ENCODE assay signal across 8 cellular contexts in the genomic region with DNA sequence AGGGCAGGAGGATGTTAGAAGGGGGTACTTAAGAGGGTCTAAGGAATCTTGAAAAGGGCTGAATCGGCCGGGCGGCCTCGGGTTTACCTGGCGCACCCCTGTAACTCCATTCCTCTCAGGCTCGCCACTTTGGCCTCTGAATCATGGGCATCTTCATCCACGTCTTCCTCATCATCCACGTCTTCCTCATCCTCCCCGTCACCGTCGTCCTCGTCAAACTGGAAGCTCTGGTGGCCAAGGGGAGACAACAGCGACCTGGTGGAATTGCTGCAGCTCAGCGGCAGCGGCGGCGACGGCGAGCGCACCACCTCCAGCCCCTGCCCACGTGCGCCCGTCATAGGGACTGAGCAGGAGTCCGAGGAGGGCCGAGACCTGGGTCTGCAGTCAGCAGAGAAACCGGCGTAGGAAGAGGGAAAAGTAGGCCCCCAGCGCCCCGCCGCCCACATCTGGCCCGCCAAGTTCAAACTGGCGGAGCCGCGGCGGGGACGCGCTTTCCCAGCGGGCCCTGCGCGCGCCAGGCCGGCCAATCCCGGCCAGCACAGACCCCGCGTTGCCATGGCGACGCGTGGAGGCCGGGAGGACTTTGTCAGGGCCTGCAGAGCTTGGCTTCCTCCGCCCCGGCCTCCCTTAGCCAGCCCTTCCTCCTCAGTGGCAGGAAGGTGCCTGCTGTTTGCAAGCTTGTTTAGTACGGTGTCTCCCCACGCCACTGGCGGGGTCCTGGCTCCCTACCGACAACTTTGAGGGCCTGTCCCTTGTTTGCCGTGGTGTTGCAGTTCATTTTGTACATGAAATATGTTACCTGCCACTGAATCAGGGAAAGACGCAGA. TPM values are rescaled to one million over a fixed set of nuclear protein-coding genes. Genes with fewer than 3 reads are reported as not detected.
DNase-seq lines count a peak whose midpoint lies in the region; ATAC-seq and TF ChIP-seq lines count a peak whose summit lies in the region.

A gene with protein sequence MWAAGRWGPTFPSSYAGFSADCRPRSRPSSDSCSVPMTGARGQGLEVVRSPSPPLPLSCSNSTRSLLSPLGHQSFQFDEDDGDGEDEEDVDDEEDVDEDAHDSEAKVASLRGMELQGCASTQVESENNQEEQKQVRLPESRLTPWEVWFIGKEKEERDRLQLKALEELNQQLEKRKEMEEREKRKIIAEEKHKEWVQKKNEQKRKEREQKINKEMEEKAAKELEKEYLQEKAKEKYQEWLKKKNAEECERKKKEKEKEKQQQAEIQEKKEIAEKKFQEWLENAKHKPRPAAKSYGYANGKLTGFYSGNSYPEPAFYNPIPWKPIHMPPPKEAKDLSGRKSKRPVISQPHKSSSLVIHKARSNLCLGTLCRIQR (minus strand): TSS at position 467 of the 827 bp plus-strand sequence. CDS start 21 bp downstream, at position 446.

- H4K20me1 ChIP-seq in fibroblast of lung (ENCODE audit: control insufficient read depth, extremely low read depth, insufficient read depth, low read length), result no peaks in the 10 kb centered on the region

- no peaks in the 10 kb centered on the region for H3K27me3 ChIP-seq in fibroblast of lung (ENCODE audit: control insufficient read depth, insufficient read depth, low read length)

- peak within 1 kb of the TSS; percentile 98 for H2AFZ ChIP-seq in fibroblast of lung (ENCODE audit: low read length)

- H3K36me3 Mint-ChIP-seq in naive thymus-derived CD8-positive, alpha-beta T cell, result no peaks in the 10 kb centered on the region
- no peaks in the 10 kb centered on the region for H3K36me3 Mint-ChIP-seq in stimulated activated memory B cell treated with anti-CD40 and anti-IgM and Interleukin-4, amounts not matched to agents 10 μg/mL and 1 μg/mL and 100 μg/mL, for 72 hours

- peak within 1 kb of the TSS; percentile 97 for H3K4me2 ChIP-seq in fibroblast of lung (ENCODE audit: extremely low read depth, insufficient read depth, low read length)

- DNase-seq in EL (peak; percentile 95), H4 (ENCODE audit: low spot score) (peak; percentile 93), LHCN-M2 (ENCODE audit: low read depth) (peak; percentile 89), RPMI8226 (peak; percentile 94), fibroblast of lung (ENCODE audit: low read depth in 2 of 2) (peak; percentile 91 to 93)
- peak; percentile 70 to 79 for DNase-seq in activated T-helper 1 cell treated with anti-CD3 and anti-CD28 coated beads, Interleukin-2, amount 50 U/mL, for 16 hours (ENCODE audit: low read depth in 1 of 2, low spot score in 1 of 2)
- DNase-seq in naive thymus-derived CD8-positive, alpha-beta T cell, result peak; percentile 82 to 95 (median 88)

- peak; percentile 98 for ATAC-seq in naive thymus-derived CD8-positive, alpha-beta T cell
- peak; percentile 99 for ATAC-seq in stimulated activated memory B cell treated with anti-CD40 and anti-IgM and Interleukin-4, amounts not matched to agents 10 μg/mL and 1 μg/mL and 100 μg/mL, for 72 hours

- no peaks in the 10 kb centered on the region for H3K9me3 Mint-ChIP-seq in naive thymus-derived CD8-positive, alpha-beta T cell
- H3K9me3 Mint-ChIP-seq in stimulated activated memory B cell treated with anti-CD40 and anti-IgM and Interleukin-4, amounts not matched to agents 10 μg/mL and 1 μg/mL and 100 μg/mL, for 72 hours, result no peaks in the 10 kb centered on the region

- peak within 1 kb of the TSS; percentile 82 to 94 (median 92) for H3K27ac Mint-ChIP-seq in naive thymus-derived CD8-positive, alpha-beta T cell
- H3K27ac Mint-ChIP-seq in stimulated activated memory B cell treated with anti-CD40 and anti-IgM and Interleukin-4, amounts not matched to agents 10 μg/mL and 1 μg/mL and 100 μg/mL, for 72 hours, result peak within 1 kb of the TSS; percentile 86

- H3K27me3 Mint-ChIP-seq in naive thymus-derived CD8-positive, alpha-beta T cell, result no peaks in the 10 kb centered on the region
- no peaks in the 10 kb centered on the region for H3K27me3 Mint-ChIP-seq in stimulated activated memory B cell treated with anti-CD40 and anti-IgM and Interleukin-4, amounts not matched to agents 10 μg/mL and 1 μg/mL and 100 μg/mL, for 72 hours

- peaks cover 4% of the 10 kb centered on the region for H3K4me1 ChIP-seq in fibroblast of lung (ENCODE audit: control insufficient read depth, extremely low read depth, insufficient read depth, low read length)

- H3K4me3 ChIP-seq in fibroblast of lung (replicated peaks in 1 of 4; ENCODE audit: control extremely low read depth in 1 of 4, insufficient read depth in 1 of 4, low read depth in 3 of 4, low read length in 4 of 4), result peak within 1 kb of the TSS; percentile 69 to 86 (median 78)

- H3K36me3 ChIP-seq in fibroblast of lung (ENCODE audit: control insufficient read depth, insufficient read depth, low read length), result no peaks in the 10 kb centered on the region

- peak within 1 kb of the TSS; percentile 62 for H3K27ac ChIP-seq in fibroblast of lung (ENCODE audit: insufficient read depth, low read length)

- H3K9me3 ChIP-seq in fibroblast of lung (ENCODE audit: control insufficient read depth, insufficient read depth, low read depth, low read length), result no peaks in the 10 kb centered on the region

- H3K4me1 Mint-ChIP-seq in naive thymus-derived CD8-positive, alpha-beta T cell, result peaks cover 14 to 32% (median 28%) of the 10 kb centered on the region in 4 donors
- peaks cover 19% of the 10 kb centered on the region for H3K4me1 Mint-ChIP-seq in stimulated activated memory B cell treated with anti-CD40 and anti-IgM and Interleukin-4, amounts not matched to agents 10 μg/mL and 1 μg/mL and 100 μg/mL, for 72 hours

- POLR2A ChIA-PET in naive thymus-derived CD8-positive, alpha-beta T cell (lab: Charles Lee), result interaction anchor here (0.5 to 1.0 kb wide), 2 partner anchors 63 to 144 kb away, joined by 3 to 8 read pairs; no protein-coding TSS in a partner anchor

- peak within 1 kb of the TSS; percentile 85 to 96 (median 92) for H3K4me3 Mint-ChIP-seq in naive thymus-derived CD8-positive, alpha-beta T cell
- H3K4me3 Mint-ChIP-seq in stimulated activated memory B cell treated with anti-CD40 and anti-IgM and Interleukin-4, amounts not matched to agents 10 μg/mL and 1 μg/mL and 100 μg/mL, for 72 hours, result peak within 1 kb of the TSS; percentile 88

- no peak for TF ChIP-seq CTCF in fibroblast of lung (conservative IDR thresholded peaks at IDR 0.05 in 1 of 2, IDR thresholded peaks at IDR 0.05 in 1 of 2; ENCODE audit: low read depth in 1 of 2, low read length in 2 of 2)

- H3K79me2 ChIP-seq in fibroblast of lung (ENCODE audit: control insufficient read depth, insufficient read depth, low read length), result no peaks in the 10 kb centered on the region

- H3K9ac ChIP-seq in fibroblast of lung (ENCODE audit: insufficient read depth, low read length), result peak within 1 kb of the TSS; percentile 71

RNA-seq across cellular contexts. Expression of the gene that starts here (rescaled TPM):
- 29.7 and 29.8 TPM in 2 replicates for total RNA-seq in H4 (2014; rRNA removed; shearing (Covaris generic))
- 11.2 and 18.5 TPM in 2 replicates for total RNA-seq in LHCN-M2 (2014; rRNA removed)
- polyA plus RNA-seq in LHCN-M2 (2012), result 10.8 TPM
- total RNA-seq in fibroblast of lung, result 3.3 and 4.6 TPM in 2 replicates
- polyA plus RNA-seq in fibroblast of lung, result 3.8 and 6.9 TPM in 2 replicates
- 6.3 and 10.3 TPM in 2 replicates for polyA plus RNA-seq in fibroblast of lung (2012)
- 0.44 and 0.71 TPM in 2 replicates for polyA minus RNA-seq in fibroblast of lung (ENCODE audit: low replicate concordance)
- 1 to 10 TPM; 4.2 to 4.7 TPM for total RNA-seq in naive thymus-derived CD8-positive, alpha-beta T cell
- polyA plus RNA-seq in naive thymus-derived CD8-positive, alpha-beta T cell, result 1 to 10 TPM; 1.8 to 2.4 (median 2.3) TPM

Comparison
In these comparisons a context has a peak if more than half of its experiments do, and no peak if none do; other contexts are left out.
1. Peak in every context shown above with its lines: DNase-seq, ATAC-seq, H3K4me3 ChIP-seq and H3K27ac ChIP-seq.